In genomic region chr5:56971275-56971674, GRCh38 we compare ENCODE assay signal across 11 cellular contexts.
"Had no signal": no experiment of that assay in that cellular context is flagged by ENCODE, and none has a peak within 500 bp of the region (broad histone marks: within the 10 kb centered on the region; RNA-seq: fewer than 3 reads in every experiment).

No MANE protein-coding gene starts in this region.

- H3K4me3 ChIP-seq: GM23248, GM23338, HAP-1 had no signal

- ATAC-seq: GM23338, HCT116 had no signal

- H3K36me3 ChIP-seq: HAP-1 had no signal

- H3K27ac Mint-ChIP-seq: GM23338, H9, HFFc6 had no signal

- H3K9ac ChIP-seq: GM23248 had no signal

- H3K4me3 Mint-ChIP-seq: GM23338, H9, HFFc6 had no signal

- H3K4me2 ChIP-seq: GM23338 had no signal

- H3K9me3 Mint-ChIP-seq: GM23338, H9, HFFc6 had no signal

- H3K9me3 ChIP-seq: HAP-1 had no signal

- H2AFZ ChIP-seq: GM23248, GM23338 had no signal

- DNase-seq: GM23248, GOT3, H7, H9, HCEC 1CT, HFFc6 had no signal

- H3K27ac ChIP-seq: GM23248 had no signal

- FAIRE-seq: H1, H54 had no signal
